8 cellular contexts compared by ENCODE assay signal in genomic region chr19:17469371-17470203, GRCh38. TPM values are rescaled to one million over a fixed set of nuclear protein-coding genes. Genes with fewer than 3 reads are reported as not detected.
A peak's percentile ranks its signal among the peaks of the same experiment; 100 is the strongest.
DNase-seq lines count a peak whose midpoint lies in the region; ATAC-seq and TF ChIP-seq lines count a peak whose summit lies in the region.

No MANE protein-coding gene starts in this region.

- H3K9me3 ChIP-seq in HUES48 (ENCODE audit: control insufficient read depth, insufficient read depth, low read length), result no peaks in the 10 kb centered on the region
- no peaks in the 10 kb centered on the region for H3K9me3 ChIP-seq in PC-3 (ENCODE audit: low read length)
- no peaks in the 10 kb centered on the region for H3K9me3 ChIP-seq in esophagus squamous epithelium

- H3K4me1 Mint-ChIP-seq in activated T-cell treated with anti-CD3 and anti-CD28 coated beads, Interleukin-2, amount 50 U/mL, for 72 hours (ENCODE audit: low read depth), result peaks cover 44% of the 10 kb centered on the region
- peaks cover 25 to 35% (median 26%) of the 10 kb centered on the region in 3 donors for H3K4me1 Mint-ChIP-seq in naive B cell

- peak overlapping the region; percentile 85 to 100 for H3K4me3 Mint-ChIP-seq in activated T-cell treated with anti-CD3 and anti-CD28 coated beads, Interleukin-2, amount 50 U/mL, for 72 hours
- H3K4me3 Mint-ChIP-seq in naive B cell, result peak overlapping the region; percentile 89 to 100 (median 95)

- BruUV-seq in PC-3 (replicated peaks; lab: Mats Ljungman, UMichigan), result TSS peak; percentile 84

- H3K27me3 Mint-ChIP-seq in activated T-cell treated with anti-CD3 and anti-CD28 coated beads, Interleukin-2, amount 50 U/mL, for 72 hours (ENCODE audit: low read depth), result no peaks in the 10 kb centered on the region
- no peaks in the 10 kb centered on the region for H3K27me3 Mint-ChIP-seq in naive B cell

- peak overlapping the region; percentile 35 for H3K27ac Mint-ChIP-seq in activated T-cell treated with anti-CD3 and anti-CD28 coated beads, Interleukin-2, amount 50 U/mL, for 72 hours
- H3K27ac Mint-ChIP-seq in naive B cell, result peak overlapping the region; percentile 67 to 95 (median 93)

- H3K9me3 Mint-ChIP-seq in activated T-cell treated with anti-CD3 and anti-CD28 coated beads, Interleukin-2, amount 50 U/mL, for 72 hours, result no peaks in the 10 kb centered on the region
- H3K9me3 Mint-ChIP-seq in naive B cell, result no peaks in the 10 kb centered on the region

- CTCF ChIA-PET in PC-3 (lab: Charles Lee), result no interaction called here

- ATAC-seq in GM21390 (IDR thresholded peaks at IDR 0.05; ENCODE audit: unreplicated experiment) (peak; percentile 50), PC-3 (peak; percentile 69), naive B cell (ENCODE audit: low read depth in 2 of 2) (peak; percentile 78 to 80)
- ATAC-seq in activated T-cell treated with anti-CD3 and anti-CD28 coated beads, Interleukin-2, amount 50 U/mL, for 72 hours (replicated peaks in 1 of 2), result peak; percentile 85 to 86

- H3K9me2 ChIP-seq in PC-3 (replicated peaks; ENCODE audit: low read length), result no peaks in the 10 kb centered on the region

- H3K27me3 ChIP-seq in HUES48 (ENCODE audit: control insufficient read depth, insufficient read depth, low read length) (peaks cover 13% of the 10 kb centered on the region; the same call in 1 of the 2 replicates), PC-3 (ENCODE audit: low read length) (no peaks in the 10 kb centered on the region), esophagus squamous epithelium (no peaks in the 10 kb centered on the region)

- POLR2A ChIA-PET in PC-3 (lab: Charles Lee; ENCODE audit: unreplicated experiment), result no interaction called here

- in situ Hi-C loops in Caki2 (cut with HindIII; ENCODE audit: low pct_unique_long_range_greater_than_20kb, low sequenced_read_pairs), result no loop called here

- H3K79me2 ChIP-seq in PC-3 (ENCODE audit: low read length), result peaks cover 7% of the 10 kb centered on the region; the same call in 1 of the 2 replicates

- H3K4me1 ChIP-seq in HUES48 (ENCODE audit: control insufficient read depth, insufficient read depth, low read length) (peaks cover 8% of the 10 kb centered on the region), PC-3 (ENCODE audit: insufficient read depth, low read length) (peaks cover 14% of the 10 kb centered on the region), esophagus squamous epithelium (peaks cover 10 to 67% (median 26%) of the 10 kb centered on the region in 3 donors)

- H2AFZ ChIP-seq in PC-3 (ENCODE audit: low read length), result peak overlapping the region; percentile 91

- peak overlapping the region; percentile 98 for H3K4me2 ChIP-seq in PC-3 (ENCODE audit: low read length)

- no peaks in the 10 kb centered on the region for H3K36me3 Mint-ChIP-seq in activated T-cell treated with anti-CD3 and anti-CD28 coated beads, Interleukin-2, amount 50 U/mL, for 72 hours (ENCODE audit: insufficient read depth in 2 of 2)
- H3K36me3 Mint-ChIP-seq in naive B cell, result no peaks in the 10 kb centered on the region

- intact Hi-C loops in PC-3 (cut with micrococcal nuclease) (loop anchor here (5.0 kb wide), 2 partner anchors 42 to 77 kb away; partner anchors contain the start of gene CCDC194), esophagus squamous epithelium (cut with DNase I) (loop anchor here (10.0 kb wide), 1 partner anchor 75 kb away; the partner anchor contains the start of gene CCDC194)

- H3K36me3 ChIP-seq in HUES48 (ENCODE audit: control insufficient read depth, insufficient read depth, low read length) (no peaks in the 10 kb centered on the region), PC-3 (ENCODE audit: low read depth, low read length) (no peaks in the 10 kb centered on the region), esophagus squamous epithelium (no peaks in the 10 kb centered on the region)

- DNase-seq in Caki2 (ENCODE audit: low read depth) (peak; percentile 95), PC-3 (peak; percentile 97), esophagus squamous epithelium (lab: John Stamatoyannopoulos, UW) (peak; percentile 96), naive B cell (peak; percentile 81)
- peak; percentile 83 to 87 for DNase-seq in activated T-cell treated with anti-CD3 and anti-CD28 coated beads, Interleukin-2, amount 50 U/mL, for 72 hours
- peak; percentile 78 to 90 for DNase-seq in stimulated activated CD8-positive, alpha-beta memory T cell treated with anti-CD3 and anti-CD28 coated beads, Interleukin-7, amount 100 ng/mL, for 48 hours (ENCODE audit: extremely low read depth in 1 of 2, low read depth in 1 of 2)

- H3K4me3 ChIP-seq in HUES48 (ENCODE audit: low read depth, low read length) (peak overlapping the region; percentile 86), PC-3 (ENCODE audit: low read length) (peak overlapping the region; percentile 91), esophagus squamous epithelium (peak overlapping the region; percentile 64 to 95 (median 84))

- WGBS in esophagus squamous epithelium, 2 donors, result 2 to 5% methylated on average over 19 to 27 of the region's 45 CpGs

- no peaks in the 10 kb centered on the region for H3F3A ChIP-seq in PC-3 (ENCODE audit: low read length, unreplicated experiment)

- TF ChIP-seq POLR2A in esophagus squamous epithelium (IDR thresholded peaks at IDR 0.05), result no peak

- H4K20me1 ChIP-seq in PC-3 (ENCODE audit: low read length), result no peaks in the 10 kb centered on the region

- no peak overlapping the region for H3K9ac ChIP-seq in HUES48 (ENCODE audit: low read depth, low read length)
- H3K9ac ChIP-seq in PC-3 (ENCODE audit: low read length), result peak overlapping the region; percentile 76

- TF ChIP-seq CTCF in PC-3 (conservative IDR thresholded peaks at IDR 0.05; ENCODE audit: low read depth, low read length), result no peak
- no peak for TF ChIP-seq CTCF in esophagus squamous epithelium (IDR thresholded peaks at IDR 0.05)

- H3K27ac ChIP-seq in HUES48 (ENCODE audit: low read depth, low read length) (peak overlapping the region; percentile 84), PC-3 (ENCODE audit: low read length) (peak overlapping the region; percentile 65), esophagus squamous epithelium (peak overlapping the region; percentile 86 to 95 (median 90))

RNA-seq across cellular contexts. Expression of gene SLC27A1, which starts 0.7 kb away (rescaled TPM):
- total RNA-seq in Caki2 (2014; rRNA removed; shearing (Covaris generic); ENCODE audit: low replicate concordance), result 18.2 and 44.5 TPM in 2 replicates
- total RNA-seq in PC-3 (2014; rRNA removed) (8.9 and 9.7 TPM in 2 replicates), esophagus squamous epithelium (10 to 100 TPM in 1 of 4 donors, 1 to 10 TPM in 3; 4.1 to 19.5 (median 8.7) TPM)
- total RNA-seq in activated T-cell treated with anti-CD3 and anti-CD28 coated beads, Interleukin-2, amount 50 U/mL, for 72 hours, result 1 to 10 TPM; 3.5 to 4.4 TPM
- polyA plus RNA-seq in naive B cell (ENCODE audit: low read depth in 6 of 6), result 1 to 10 TPM in 5 of 6 donors, not detected in 1; 1.3 to 3.1 (median 2.3) TPM

RNA-seq across cellular contexts. Expression of gene NXNL1, which starts 8.9 kb away (rescaled TPM):
- not detected in 2 replicates for total RNA-seq in Caki2 (2014; rRNA removed; shearing (Covaris generic); ENCODE audit: low replicate concordance)
- total RNA-seq in PC-3 (2014; rRNA removed) (not detected in 2 replicates), esophagus squamous epithelium (not detected)
- total RNA-seq in activated T-cell treated with anti-CD3 and anti-CD28 coated beads, Interleukin-2, amount 50 U/mL, for 72 hours, result not detected
- not detected for polyA plus RNA-seq in naive B cell (ENCODE audit: low read depth in 6 of 6)

RNA-seq across cellular contexts. Expression of gene TMEM221, which starts 21.1 kb away (rescaled TPM):
- total RNA-seq in Caki2 (2014; rRNA removed; shearing (Covaris generic); ENCODE audit: low replicate concordance), result not detected in 2 replicates
- total RNA-seq in PC-3 (2014; rRNA removed), result 1.7 and 3.0 TPM in 2 replicates
- total RNA-seq in activated T-cell treated with anti-CD3 and anti-CD28 coated beads, Interleukin-2, amount 50 U/mL, for 72 hours, result not detected
- under 1 TPM in 2 of 4 donors, not detected in 2; 0.19 to 0.26 TPM for total RNA-seq in esophagus squamous epithelium
- under 1 TPM in 1 of 6 donors, not detected in 5; 0.52 TPM for polyA plus RNA-seq in naive B cell (ENCODE audit: low read depth in 6 of 6)

RNA-seq across cellular contexts. Expression of gene PGLS, which starts 41.9 kb away (rescaled TPM):
- total RNA-seq in Caki2 (2014; rRNA removed; shearing (Covaris generic); ENCODE audit: low replicate concordance), result 197 and 233 TPM in 2 replicates
- 130 and 146 TPM in 2 replicates for total RNA-seq in PC-3 (2014; rRNA removed)
- total RNA-seq in activated T-cell treated with anti-CD3 and anti-CD28 coated beads, Interleukin-2, amount 50 U/mL, for 72 hours, result 10 to 100 TPM; 56.5 to 63.6 TPM
- total RNA-seq in esophagus squamous epithelium, result 100 to 1,000 TPM in 1 of 4 donors, 10 to 100 TPM in 3; 84.5 to 104 (median 92.5) TPM
- 10 to 100 TPM; 32.3 to 79.7 (median 73.0) TPM for polyA plus RNA-seq in naive B cell (ENCODE audit: low read depth in 6 of 6)

RNA-seq across cellular contexts. Expression of gene MVB12A, which starts 49.7 kb away (rescaled TPM):
- 77.8 and 129 TPM in 2 replicates for total RNA-seq in Caki2 (2014; rRNA removed; shearing (Covaris generic); ENCODE audit: low replicate concordance)
- total RNA-seq in PC-3 (2014; rRNA removed) (82.5 and 103 TPM in 2 replicates), esophagus squamous epithelium (10 to 100 TPM; 54.0 to 96.3 (median 61.7) TPM)
- 10 to 100 TPM; 32.4 to 38.4 TPM for total RNA-seq in activated T-cell treated with anti-CD3 and anti-CD28 coated beads, Interleukin-2, amount 50 U/mL, for 72 hours
- 10 to 100 TPM; 14.3 to 44.0 (median 25.0) TPM for polyA plus RNA-seq in naive B cell (ENCODE audit: low read depth in 6 of 6)

Comparison
In these comparisons a context has a peak if more than half of its experiments do, and no peak if none do; other contexts are left out.
1. Peak in every context shown above with its lines: DNase-seq, ATAC-seq, H3K4me3 ChIP-seq and H3K27ac ChIP-seq.